In genomic region chr10:31698169-31698890, GRCh38 we compare ENCODE assay signal across 9 cellular contexts.
DNase-seq lines count a peak whose midpoint lies in the region; ATAC-seq and TF ChIP-seq lines count a peak whose summit lies in the region.
"Had no signal": no experiment of that assay in that cellular context is flagged by ENCODE, and none has a peak within 500 bp of the region (broad histone marks: within the 10 kb centered on the region; RNA-seq: fewer than 3 reads in every experiment).

No MANE protein-coding gene starts in this region.

- intact Hi-C loops in ascending aorta (cut with DNase I): loop anchor here (5.0 kb wide), 2 partner anchors 381 to 666 kb away; partner anchors contain the start of genes ZEB1 and ZNF438
- intact Hi-C loops in heart left ventricle (cut with DNase I): loop anchor here in 5 of 10 donors (5.0 to 10.0 kb wide), 7 partner anchors 41 to 381 kb away; partner anchors contain the start of gene ZEB1 (in 1 of the 5)

- peak; percentile 72 to 94 for DNase-seq in ascending aorta (ENCODE audit: low spot score in 2 of 2)
- DNase-seq in heart left ventricle: peak in 4 of 5 donors; percentile 68 to 79 (median 73)
- no peak for DNase-seq in NCI-H446 treated with DMSO at 0.1 percent for 48 hours (lab: John Stamatoyannopoulos, UW)
- no peak for DNase-seq in NK-92 treated with Interleukin-12 subunit alpha and Interleukin-12 subunit beta, amount 100 ng/mL, for 24 hours (lab: John Stamatoyannopoulos, UW)
- DNase-seq in NOMO-1 treated with DMSO at 0.1 percent for 48 hours (lab: John Stamatoyannopoulos, UW; ENCODE audit: unreplicated experiment): no peak
- no peak for DNase-seq in NCI-H2196 (lab: John Stamatoyannopoulos, UW; ENCODE audit: unreplicated experiment)

- peak; percentile 53 to 73 (median 70) for ATAC-seq in heart left ventricle

- H3K9ac ChIP-seq in BLaER1: peak overlapping the region; percentile 71
- H3K9ac ChIP-seq in rectal smooth muscle tissue (ENCODE audit: low read length): no peak overlapping the region

- H3K9me3 ChIP-seq in BLaER1: peaks cover 9% of the 10 kb centered on the region
- no peaks in the 10 kb centered on the region for H3K9me3 ChIP-seq in ascending aorta
- H3K9me3 ChIP-seq in heart left ventricle: peaks cover 0 to 5% (median 0%) of the 10 kb centered on the region in 12 donors

- WGBS in heart left ventricle, 4 donors: 40 to 55% (median 51%) methylated on average over 11 of the region's 11 CpGs

- peaks cover 4% of the 10 kb centered on the region; the same call in 1 of the 2 replicates for H3K36me3 ChIP-seq in BLaER1
- H3K36me3 ChIP-seq in ascending aorta: no peaks in the 10 kb centered on the region
- no peaks in the 10 kb centered on the region for H3K36me3 ChIP-seq in heart left ventricle
- no peaks in the 10 kb centered on the region for H3K36me3 ChIP-seq in rectal smooth muscle tissue (ENCODE audit: control insufficient read depth, insufficient read depth, low read length)

- H4K20me1 ChIP-seq in BLaER1: no peaks in the 10 kb centered on the region

- peaks cover 77% of the 10 kb centered on the region for H3K4me1 ChIP-seq in BLaER1
- H3K4me1 ChIP-seq in ascending aorta: peaks cover 13 to 52% of the 10 kb centered on the region in 2 donors
- peaks cover 11 to 83% (median 55%) of the 10 kb centered on the region in 12 donors for H3K4me1 ChIP-seq in heart left ventricle
- H3K4me1 ChIP-seq in rectal smooth muscle tissue (ENCODE audit: control insufficient read depth, insufficient read depth, low read length): peaks cover 32% of the 10 kb centered on the region

- H3K27ac ChIP-seq in BLaER1 (peak overlapping the region; percentile 87), ascending aorta (peak overlapping the region; percentile 98 to 99), heart left ventricle (peak overlapping the region; percentile 88 to 99 (median 96)), rectal smooth muscle tissue (ENCODE audit: low read depth, low read length) (peak overlapping the region; percentile 89)
- H3K27ac ChIP-seq: epithelial cell of prostate had no signal

- peak in 1 of 2 donors; percentile 30 for TF ChIP-seq POLR2A in heart left ventricle (IDR thresholded peaks at IDR 0.05)

- no peaks in the 10 kb centered on the region for H3K27me3 ChIP-seq in BLaER1
- H3K27me3 ChIP-seq in ascending aorta: no peaks in the 10 kb centered on the region
- H3K27me3 ChIP-seq in heart left ventricle: no peaks in the 10 kb centered on the region
- no peaks in the 10 kb centered on the region for H3K27me3 ChIP-seq in rectal smooth muscle tissue (ENCODE audit: control insufficient read depth, insufficient read depth, low read length)

- peak overlapping the region; percentile 94 for H3K4me2 ChIP-seq in BLaER1

- no peak for TF ChIP-seq CTCF in ascending aorta (IDR thresholded peaks at IDR 0.05)
- no peak for TF ChIP-seq CTCF in heart left ventricle (IDR thresholded peaks at IDR 0.05)

- peak overlapping the region; percentile 53 for H3K4me3 ChIP-seq in BLaER1
- H3K4me3 ChIP-seq in ascending aorta: peak overlapping the region in 1 of 2 donors; percentile 56
- H3K4me3 ChIP-seq in heart left ventricle: peak overlapping the region in 9 of 12 donors; percentile 8 to 42 (median 27)
- H3K4me3 ChIP-seq in rectal smooth muscle tissue (ENCODE audit: low read length): peak overlapping the region; percentile 39

Comparison
In these comparisons a context has a peak if more than half of its experiments do, and no peak if none do; other contexts are left out.
1. DNase-seq: peak in ascending aorta (2 of 2) and heart left ventricle (4 of 5); none in NCI-H446 treated with DMSO at 0.1 percent for 48 hours (single experiment), NK-92 treated with Interleukin-12 subunit alpha and Interleukin-12 subunit beta, amount 100 ng/mL, for 24 hours (single experiment), NOMO-1 treated with DMSO at 0.1 percent for 48 hours (single experiment) and NCI-H2196 (single experiment).
2. Peak in every context shown above with its lines, with median percentiles within 50 percentile points of each other: H3K27ac ChIP-seq.